In genomic region chr3:170130532-170130931, GRCh38 we compare ENCODE assay signal across 29 cellular contexts. TPM values are rescaled to one million over a fixed set of nuclear protein-coding genes. Genes with fewer than 3 reads are reported as not detected.
DNase-seq lines count a peak whose midpoint lies in the region; ATAC-seq and TF ChIP-seq lines count a peak whose summit lies in the region.
"Had no signal": no experiment of that assay in that cellular context is flagged by ENCODE, and none has a peak within 500 bp of the region (broad histone marks: within the 10 kb centered on the region; RNA-seq: fewer than 3 reads in every experiment).

No MANE protein-coding gene starts in this region.

- no TSS peak for BruUV-seq in Panc1 (replicated peaks; lab: Mats Ljungman, UMichigan)

- POLR2A ChIA-PET in Panc1 (lab: Charles Lee) = no interaction called here

- intact Hi-C loops in Panc1 (cut with micrococcal nuclease; ENCODE audit: unreplicated experiment) = no loop called here

- H3K9me3 ChIP-seq in Panc1 (ENCODE audit: control insufficient read depth, insufficient read depth, low read depth, low read length) = no peaks in the 10 kb centered on the region
- H3K9me3 ChIP-seq: gastrocnemius medialis had no signal

- no peak overlapping the region for H3K4me3 ChIP-seq in HL-60 (replicated peaks; ENCODE audit: insufficient read depth, low read length)
- H3K4me3 ChIP-seq in Panc1 (ENCODE audit: low read depth in 2 of 2, low read length in 2 of 2) = no peak overlapping the region
- H3K4me3 ChIP-seq: gastrocnemius medialis, hepatocyte, skin epidermis had no signal

- H3K27me3 ChIP-seq in HL-60 (ENCODE audit: insufficient read depth, poor library complexity, severe bottlenecking) = no peaks in the 10 kb centered on the region
- H3K27me3 ChIP-seq in Panc1 (ENCODE audit: control insufficient read depth, insufficient read depth, low read length) = no peaks in the 10 kb centered on the region
- H3K27me3 ChIP-seq: brain microvascular endothelial cell, gastrocnemius medialis, hepatocyte had no signal

- CTCF ChIA-PET in Panc1 (lab: Charles Lee) = no interaction called here

- H3K4me1 ChIP-seq in Panc1 (ENCODE audit: control insufficient read depth, insufficient read depth, low read length) = no peaks in the 10 kb centered on the region
- H3K4me1 ChIP-seq: gastrocnemius medialis had no signal

- H3K27ac ChIP-seq in HL-60 (replicated peaks) (peak overlapping the region; percentile 40), Panc1 (ENCODE audit: low read length) (peak overlapping the region; percentile 18; the same call in 1 of the 2 replicates), epithelial cell of prostate (peak overlapping the region; percentile 39)
- H3K27ac ChIP-seq: brain microvascular endothelial cell, gastrocnemius medialis, hepatocyte, skin epidermis had no signal

- TF ChIP-seq CTCF in HL-60 (IDR thresholded peaks at IDR 0.05; ENCODE audit: insufficient read depth, low read length) (no peak), Panc1 (IDR thresholded peaks at IDR 0.05) (no peak)

- in situ Hi-C loops in Panc1 (cut with HindIII; ENCODE audit: low pct_unique_long_range_greater_than_20kb, low sequenced_read_pairs) = no loop called here

- DNase-seq in SIG-M5 treated with dmso at 0.1 percent for 504 hours (lab: John Stamatoyannopoulos, UW; ENCODE audit: unreplicated experiment) = peak; percentile 10
- DNase-seq in SIG-M5 (lab: John Stamatoyannopoulos, UW) = no peak
- no peak for DNase-seq in HL-60 (ENCODE audit: low read depth in 1 of 2, low spot score in 1 of 2)
- DNase-seq in Panc1 (ENCODE audit: low read depth, low spot score) = no peak
- no peak for DNase-seq in epithelial cell of prostate (ENCODE audit: low read depth, low spot score)
- no peak for DNase-seq in NCI-H1417 (lab: John Stamatoyannopoulos, UW)
- DNase-seq: 8988T; brain microvascular endothelial cell; CD8-positive, alpha-beta memory T cell; DMS53; effector memory CD8-positive, alpha-beta T cell; gastrocnemius medialis; GF-D8; GOT3; immature natural killer cell; left ventricle myocardium superior; NCI-H1105 treated with DMSO at 0.1 percent for 48 hours; NCI-H2081; NCI-H226; NCI-H774; Right ventricle myocardium superior; T-helper 1 cell had no signal

- H3K36me3 ChIP-seq in Panc1 (ENCODE audit: control insufficient read depth, insufficient read depth, low read length) = peaks cover 11% of the 10 kb centered on the region; the same call in 1 of the 2 replicates

- ATAC-seq in Panc1 = no peak
- ATAC-seq in GM19467 (IDR thresholded peaks at IDR 0.05; ENCODE audit: unreplicated experiment) = no peak
- ATAC-seq in HG03460 (IDR thresholded peaks at IDR 0.05; ENCODE audit: unreplicated experiment) = no peak
- ATAC-seq: activated T-helper 17 cell treated with anti-CD3 and anti-CD28 coated beads, Interleukin-2, amount 50 U/mL, for 72 hours; effector memory CD8-positive, alpha-beta T cell; esophagus mucosa; gastrocnemius medialis; left ventricle myocardium superior; natural killer cell treated with Interleukin-12 subunit alpha and Interleukin-12 subunit beta and Interleukin-15 and Interleukin-18, amount 100 ng/mL, for 72 hours had no signal

RNA-seq across cellular contexts. Expression of gene PHC3, which starts 51.0 kb away (rescaled TPM):
- total RNA-seq in Panc1 (2021; ENCODE audit: unreplicated experiment) = 53.8 TPM
- polyA plus RNA-seq in Panc1 (2012; ENCODE audit: insufficient read length) = 13.9 TPM
